In the genomic region with DNA sequence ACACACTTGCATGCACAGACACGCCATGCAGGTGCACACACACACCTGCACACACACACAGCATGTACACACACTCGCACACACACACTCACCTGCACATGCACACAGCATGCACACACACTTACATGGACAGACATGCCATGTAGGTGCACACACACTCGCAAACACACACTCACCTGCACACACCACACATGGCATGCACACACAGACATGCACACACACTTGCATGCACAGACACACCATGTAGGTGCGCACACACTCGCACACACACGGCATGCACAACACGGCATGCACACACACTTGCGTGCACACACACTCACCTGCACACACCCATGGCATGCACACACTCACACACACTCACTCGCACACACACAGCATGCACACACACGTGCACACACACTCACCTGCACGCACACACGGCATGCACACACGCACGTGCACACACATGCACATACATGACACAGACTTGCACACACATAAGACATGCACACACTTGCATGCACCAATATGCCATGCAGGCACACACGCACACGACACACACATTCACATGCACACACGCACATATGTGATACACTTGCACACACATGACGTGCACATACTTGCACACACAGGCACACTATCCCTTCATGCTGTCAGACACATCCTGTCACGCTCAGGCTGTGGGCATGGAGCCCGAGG, we compare ENCODE assay signal across 2 cellular contexts.
TF ChIP-seq lines count a peak whose summit lies in the region.

No MANE protein-coding gene starts in this region.

TF ChIP-seq in HepG2, 621 proteins besides CTCF, POLR2A, EP300 and RAD21:
- TF ChIP-seq ZNF607 (CRISPR knock-in tag; IDR thresholded peaks at IDR 0.05; ENCODE audit: borderline replicate concordance) (no peak), MNT (IDR thresholded peaks at IDR 0.05) (peak; percentile 43; the same call in 1 of the 2 replicates)

TF ChIP-seq in GM12878, 131 proteins besides CTCF, POLR2A, EP300 and RAD21:
- TF ChIP-seq, protein P1, sequence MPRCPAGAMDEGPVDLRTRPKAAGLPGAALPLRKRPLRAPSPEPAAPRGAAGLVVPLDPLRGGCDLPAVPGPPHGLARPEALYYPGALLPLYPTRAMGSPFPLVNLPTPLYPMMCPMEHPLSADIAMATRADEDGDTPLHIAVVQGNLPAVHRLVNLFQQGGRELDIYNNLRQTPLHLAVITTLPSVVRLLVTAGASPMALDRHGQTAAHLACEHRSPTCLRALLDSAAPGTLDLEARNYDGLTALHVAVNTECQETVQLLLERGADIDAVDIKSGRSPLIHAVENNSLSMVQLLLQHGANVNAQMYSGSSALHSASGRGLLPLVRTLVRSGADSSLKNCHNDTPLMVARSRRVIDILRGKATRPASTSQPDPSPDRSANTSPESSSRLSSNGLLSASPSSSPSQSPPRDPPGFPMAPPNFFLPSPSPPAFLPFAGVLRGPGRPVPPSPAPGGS (IDR thresholded peaks at IDR 0.05; ENCODE audit: borderline replicate concordance, insufficient read depth, low read depth, low read length, poor library complexity, severe bottlenecking) = peak; percentile 68
- TF ChIP-seq, protein P2, sequence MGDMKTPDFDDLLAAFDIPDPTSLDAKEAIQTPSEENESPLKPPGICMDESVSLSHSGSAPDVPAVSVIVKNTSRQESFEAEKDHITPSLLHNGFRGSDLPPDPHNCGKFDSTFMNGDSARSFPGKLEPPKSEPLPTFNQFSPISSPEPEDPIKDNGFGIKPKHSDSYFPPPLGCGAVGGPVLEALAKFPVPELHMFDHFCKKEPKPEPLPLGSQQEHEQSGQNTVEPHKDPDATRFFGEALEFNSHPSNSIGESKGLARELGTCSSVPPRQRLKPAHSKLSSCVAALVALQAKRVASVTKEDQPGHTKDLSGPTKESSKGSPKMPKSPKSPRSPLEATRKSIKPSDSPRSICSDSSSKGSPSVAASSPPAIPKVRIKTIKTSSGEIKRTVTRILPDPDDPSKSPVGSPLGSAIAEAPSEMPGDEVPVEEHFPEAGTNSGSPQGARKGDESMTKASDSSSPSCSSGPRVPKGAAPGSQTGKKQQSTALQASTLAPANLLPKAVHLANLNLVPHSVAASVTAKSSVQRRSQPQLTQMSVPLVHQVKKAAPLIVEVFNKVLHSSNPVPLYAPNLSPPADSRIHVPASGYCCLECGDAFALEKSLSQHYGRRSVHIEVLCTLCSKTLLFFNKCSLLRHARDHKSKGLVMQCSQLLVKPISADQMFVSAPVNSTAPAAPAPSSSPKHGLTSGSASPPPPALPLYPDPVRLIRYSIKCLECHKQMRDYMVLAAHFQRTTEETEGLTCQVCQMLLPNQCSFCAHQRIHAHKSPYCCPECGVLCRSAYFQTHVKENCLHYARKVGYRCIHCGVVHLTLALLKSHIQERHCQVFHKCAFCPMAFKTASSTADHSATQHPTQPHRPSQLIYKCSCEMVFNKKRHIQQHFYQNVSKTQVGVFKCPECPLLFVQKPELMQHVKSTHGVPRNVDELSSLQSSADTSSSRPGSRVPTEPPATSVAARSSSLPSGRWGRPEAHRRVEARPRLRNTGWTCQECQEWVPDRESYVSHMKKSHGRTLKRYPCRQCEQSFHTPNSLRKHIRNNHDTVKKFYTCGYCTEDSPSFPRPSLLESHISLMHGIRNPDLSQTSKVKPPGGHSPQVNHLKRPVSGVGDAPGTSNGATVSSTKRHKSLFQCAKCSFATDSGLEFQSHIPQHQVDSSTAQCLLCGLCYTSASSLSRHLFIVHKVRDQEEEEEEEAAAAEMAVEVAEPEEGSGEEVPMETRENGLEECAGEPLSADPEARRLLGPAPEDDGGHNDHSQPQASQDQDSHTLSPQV (IDR thresholded peaks at IDR 0.05) = no peak
- TF ChIP-seq SRF (IDR thresholded peaks at IDR 0.05; ENCODE audit: low read depth in 2 of 2, low read length in 2 of 2) (no peak), NFIC (IDR thresholded peaks at IDR 0.05; ENCODE audit: low read depth, low read length) (0 out of 2 replicates have a peak, but pooled peaks have one; percentile 14), ATF3 (IDR thresholded peaks at IDR 0.05; ENCODE audit: borderline replicate concordance, extremely low read depth, low read depth, low read length) (no peak)
